9 cellular contexts compared by ENCODE assay signal in the genomic region with DNA sequence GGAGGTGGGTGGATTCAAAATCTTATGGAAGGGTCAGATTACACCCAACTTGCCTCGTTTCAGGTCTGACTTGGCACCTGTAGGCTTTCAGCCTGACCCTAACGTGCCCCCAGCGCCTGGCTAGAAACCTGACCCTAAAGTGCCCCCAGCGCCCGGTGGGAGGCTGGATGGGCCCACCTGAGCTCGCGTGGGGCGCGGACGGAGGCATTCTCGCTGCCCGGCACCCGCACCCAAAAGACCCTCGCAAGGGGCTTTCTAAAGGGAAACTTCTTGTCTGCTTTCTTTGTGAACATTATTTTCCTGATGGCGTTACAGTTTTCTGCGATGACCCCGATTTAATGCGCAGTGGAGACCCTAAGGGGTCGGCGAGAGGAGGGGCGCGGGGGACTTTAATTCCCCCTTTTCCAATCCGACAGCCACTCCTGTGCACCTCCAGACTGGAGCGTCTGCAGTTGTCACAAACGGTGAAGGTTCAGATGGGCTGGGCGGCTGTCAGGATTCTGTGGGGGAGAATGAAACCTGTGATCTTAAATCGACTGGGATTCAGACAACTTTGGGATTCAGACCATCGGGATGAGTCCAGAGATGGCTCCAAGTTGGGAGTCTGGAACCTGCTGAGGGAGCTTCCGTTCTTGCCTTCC. TPM values are rescaled to one million over a fixed set of nuclear protein-coding genes. Genes with fewer than 3 reads are reported as not detected.
A peak's percentile ranks its signal among the peaks of the same experiment; 100 is the strongest.
DNase-seq lines count a peak whose midpoint lies in the region; ATAC-seq, FAIRE-seq and TF ChIP-seq lines count a peak whose summit lies in the region.
"Had no signal": no experiment of that assay in that cellular context is flagged by ENCODE, and none has a peak within 500 bp of the region (broad histone marks: within the 10 kb centered on the region; RNA-seq: fewer than 3 reads in every experiment).

No MANE protein-coding gene starts in this region.

- CTCF ChIA-PET in A549 (lab: Yijun Ruan, JAX), result interaction anchor here (0.6 to 3.7 kb wide), 33 partner anchors 9 to 452 kb away, joined by 3 to 22 read pairs (median 3); no protein-coding TSS in a partner anchor
- CTCF ChIA-PET in activated CD8-positive, alpha-beta T cell treated with anti-CD3 and anti-CD28 coated beads for 36 hours (lab: Charles Lee), result interaction anchor here (0.8 to 2.3 kb wide), 6 partner anchors 15 to 178 kb away, joined by 3 to 10 read pairs (median 4); no protein-coding TSS in a partner anchor

- H3K27ac Mint-ChIP-seq in GM23338 (no peak overlapping the region), memory B cell (peak overlapping the region; percentile 64)
- H3K27ac Mint-ChIP-seq in activated CD8-positive, alpha-beta T cell treated with anti-CD3 and anti-CD28 coated beads for 36 hours, result no peak overlapping the region
- H3K27ac Mint-ChIP-seq: activated T-helper 2 cell treated with anti-CD3 and anti-CD28 coated beads, Interferon-gamma antibody, Interleukin-2, Interleukin-4, amounts not matched to agents 10 μg/mL and 5 μg/mL and 100 μg/mL, durations not matched to agents 14 hours and 24 hours and 36 hours had no signal

- ATAC-seq in A549, result peak in 1 of 2 experiments; percentile 5; a peak in 3 of 6 replicates
- no peak for ATAC-seq in GM23338
- ATAC-seq in activated CD8-positive, alpha-beta T cell treated with anti-CD3 and anti-CD28 coated beads for 36 hours, result no peak
- ATAC-seq in memory B cell (ENCODE audit: low read depth), result no peak
- no peak for ATAC-seq in HG03565 (IDR thresholded peaks at IDR 0.05; ENCODE audit: unreplicated experiment)
- ATAC-seq in GM21423 (IDR thresholded peaks at IDR 0.05; ENCODE audit: unreplicated experiment), result no peak

- H3K36me3 ChIP-seq in GM23338 (ENCODE audit: insufficient read depth), result no peaks in the 10 kb centered on the region

- no peak for TF ChIP-seq POLR2A in A549 (IDR thresholded peaks at IDR 0.05; ENCODE audit: low read length)

- H3K4me1 ChIP-seq in A549 (peaks cover 24% of the 10 kb centered on the region), GM23338 (ENCODE audit: insufficient read depth) (peaks cover 35% of the 10 kb centered on the region)

- 0 out of 2 replicates have a peak, but pooled peaks cover 4% of the 10 kb centered on the region for H3K79me2 ChIP-seq in GM23338 (replicated peaks; ENCODE audit: insufficient read depth)

- peaks cover 76% of the 10 kb centered on the region for H3K27me3 ChIP-seq in GM23338 (ENCODE audit: insufficient read depth)

- WGBS in A549 (ENCODE audit: missing lambda C conversion rate), result 9% methylated on average over 29 of the region's 29 CpGs

- intact Hi-C loops in activated CD8-positive, alpha-beta T cell treated with anti-CD3 and anti-CD28 coated beads for 36 hours (cut with micrococcal nuclease), result no loop called here

- POLR2A ChIA-PET in A549 (lab: Yijun Ruan, JAX), result interaction anchor here (0.6 to 1.5 kb wide), 3 partner anchors 19 to 149 kb away, joined by 3 to 4 read pairs (median 3); no protein-coding TSS in a partner anchor
- POLR2A ChIA-PET in activated CD8-positive, alpha-beta T cell treated with anti-CD3 and anti-CD28 coated beads for 36 hours (lab: Charles Lee), result no interaction called here

- H4K20me1 ChIP-seq in GM23338 (replicated peaks; ENCODE audit: insufficient read depth), result peaks cover 18% of the 10 kb centered on the region; the same call in 1 of the 2 replicates

- TF ChIP-seq RAD21 in A549 (conservative IDR thresholded peaks at IDR 0.05 in 1 of 2, IDR thresholded peaks at IDR 0.05 in 1 of 2), result no peak

- peaks cover 58% of the 10 kb centered on the region for H3K27me3 Mint-ChIP-seq in GM23338 (ENCODE audit: insufficient read depth, low read depth, poor library complexity)
- H3K27me3 Mint-ChIP-seq in activated CD8-positive, alpha-beta T cell treated with anti-CD3 and anti-CD28 coated beads for 36 hours, result peaks cover 59% of the 10 kb centered on the region
- H3K27me3 Mint-ChIP-seq in memory B cell, result peaks cover 14% of the 10 kb centered on the region

- TF ChIP-seq EP300 in A549 (IDR thresholded peaks at IDR 0.05), result no peak

- peak overlapping the region; percentile 89 for H3K4me2 ChIP-seq in A549
- H3K4me2 ChIP-seq in GM23338, result peak overlapping the region; percentile 99

- H3K36me3 Mint-ChIP-seq in GM23338 (ENCODE audit: low read depth) (peaks cover 4% of the 10 kb centered on the region; the same call in 2 of the 3 replicates), memory B cell (no peaks in the 10 kb centered on the region)
- H3K36me3 Mint-ChIP-seq in activated CD8-positive, alpha-beta T cell treated with anti-CD3 and anti-CD28 coated beads for 36 hours (ENCODE audit: low read depth), result no peaks in the 10 kb centered on the region

- no peaks in the 10 kb centered on the region for H3K9me3 ChIP-seq in A549

- H3K27ac ChIP-seq in A549 (peak overlapping the region; percentile 68 to 87; a peak in 5 of 6 replicates), GM23338 (ENCODE audit: low read depth) (no peak overlapping the region)

- H3F3A ChIP-seq in GM23338 (replicated peaks; ENCODE audit: low read depth), result peaks cover 24% of the 10 kb centered on the region

- peak overlapping the region; percentile 47 for H3K4me3 ChIP-seq in A549
- peak overlapping the region; percentile 78 for H3K4me3 ChIP-seq in GM23338

- H2AFZ ChIP-seq in GM23338, result peak overlapping the region; percentile 93

- peak overlapping the region; percentile 83 for H3K4me3 Mint-ChIP-seq in GM23338
- peak overlapping the region; percentile 43 for H3K4me3 Mint-ChIP-seq in activated CD8-positive, alpha-beta T cell treated with anti-CD3 and anti-CD28 coated beads for 36 hours
- peak overlapping the region; percentile 76 for H3K4me3 Mint-ChIP-seq in memory B cell

- peaks cover 26% of the 10 kb centered on the region for H3K4me1 Mint-ChIP-seq in GM23338
- peaks cover 24% of the 10 kb centered on the region for H3K4me1 Mint-ChIP-seq in activated CD8-positive, alpha-beta T cell treated with anti-CD3 and anti-CD28 coated beads for 36 hours (ENCODE audit: low read depth)
- H3K4me1 Mint-ChIP-seq in memory B cell, result peaks cover 30% of the 10 kb centered on the region

- no peak for DNase-seq in A549 (ENCODE audit: low read depth in 1 of 2, low spot score in 1 of 2)
- peak; percentile 32 for DNase-seq in GM23338 (ENCODE audit: low spot score)
- no peak for DNase-seq in activated CD8-positive, alpha-beta T cell treated with anti-CD3 and anti-CD28 coated beads for 36 hours
- no peak for DNase-seq in memory B cell (ENCODE audit: low spot score in 2 of 2)
- DNase-seq in NCI-H1105 (lab: John Stamatoyannopoulos, UW), result no peak
- no peak for DNase-seq in stimulated activated naive CD4-positive, alpha-beta T cell (lab: John Stamatoyannopoulos, UW)

- H3K9me3 Mint-ChIP-seq in GM23338 (no peaks in the 10 kb centered on the region; the same call in none of the 3 replicates), memory B cell (no peaks in the 10 kb centered on the region)
- no peaks in the 10 kb centered on the region for H3K9me3 Mint-ChIP-seq in activated CD8-positive, alpha-beta T cell treated with anti-CD3 and anti-CD28 coated beads for 36 hours
- H3K9me3 Mint-ChIP-seq: activated T-helper 2 cell treated with anti-CD3 and anti-CD28 coated beads, Interferon-gamma antibody, Interleukin-2, Interleukin-4, amounts not matched to agents 10 μg/mL and 5 μg/mL and 100 μg/mL, durations not matched to agents 14 hours and 24 hours and 36 hours had no signal

- H3K9me2 ChIP-seq in GM23338 (ENCODE audit: insufficient read depth), result no peaks in the 10 kb centered on the region

- TF ChIP-seq CTCF in A549 (IDR thresholded peaks at IDR 0.05), result no peak
- no peak for TF ChIP-seq CTCF in GM23338 (conservative IDR thresholded peaks at IDR 0.05; ENCODE audit: low read depth in 2 of 2)
- TF ChIP-seq CTCF in activated CD8-positive, alpha-beta T cell treated with anti-CD3 and anti-CD28 coated beads for 36 hours (IDR thresholded peaks at IDR 0.05), result no peak

- no peak for FAIRE-seq in A549 (lab: Jason Lieb, UNC)

TF ChIP-seq in A549, 52 proteins besides CTCF, POLR2A, EP300 and RAD21 (continues in another document):
- no peak for TF ChIP-seq ELK1 (IDR thresholded peaks at IDR 0.05; ENCODE audit: low read depth, low read length)

TF ChIP-seq in GM23338, 12 proteins besides CTCF, POLR2A, EP300 and RAD21:
- TF ChIP-seq NANOG (IDR thresholded peaks at IDR 0.05; ENCODE audit: borderline replicate concordance), result no peak
- peak; percentile 61 for TF ChIP-seq EZH2 (IDR thresholded peaks at IDR 0.05; ENCODE audit: low read depth, unreplicated experiment)

RNA-seq across cellular contexts. Expression of gene HRK, which starts 0.7 kb away (rescaled TPM):
- polyA plus RNA-seq in A549 (2011; rRNA removed) (0.34 and 0.40 TPM in 2 replicates), A549 (2017; fragmentation: RNase III; extraction: RNeasy Plus Mini Kit Qiagen cat#74134 plus additional on column Dnase treatment) (0.13 to 0.14 TPM (median 0.13 TPM) in 3 replicates), GM23338 (2016; fragmentation: Nextera tagmentation; extraction: Ambion mirVana) (1.7 and 1.9 TPM in 2 replicates)
- 0.09 and 0.12 TPM in 2 replicates for polyA plus RNA-seq in A549 (2012; cell fraction: cytosol; rRNA removed)
- 0.08 and 0.17 TPM in 2 replicates for polyA plus RNA-seq in A549 (2012; cell fraction: nucleus; rRNA removed)
- polyA minus RNA-seq in A549 (2011; rRNA and poly(A)+ RNA removed), result 0.17 and 0.39 TPM in 2 replicates
- 1.0 and 1.9 TPM in 2 replicates for total RNA-seq in GM23338 (2014; rRNA removed; shearing (Covaris generic))
- not detected for total RNA-seq in activated CD8-positive, alpha-beta T cell treated with anti-CD3 and anti-CD28 coated beads for 36 hours
- total RNA-seq: activated T-helper 2 cell treated with anti-CD3 and anti-CD28 coated beads, Interferon-gamma antibody, Interleukin-2, Interleukin-4, amounts not matched to agents 10 μg/mL and 5 μg/mL and 100 μg/mL, durations not matched to agents 14 hours and 24 hours and 36 hours had no signal

RNA-seq across cellular contexts. Expression of gene FBXW8, which starts 28.8 kb away (rescaled TPM):
- polyA plus RNA-seq in A549 (2011; rRNA removed) (15.7 and 16.8 TPM in 2 replicates), A549 (2017; fragmentation: RNase III; extraction: RNeasy Plus Mini Kit Qiagen cat#74134 plus additional on column Dnase treatment) (8.3 to 11.0 TPM (median 9.8 TPM) in 3 replicates), GM23338 (2016; fragmentation: Nextera tagmentation; extraction: Ambion mirVana) (4.6 and 4.7 TPM in 2 replicates)
- polyA plus RNA-seq in A549 (2012; cell fraction: cytosol; rRNA removed), result 7.5 and 10.0 TPM in 2 replicates
- polyA plus RNA-seq in A549 (2012; cell fraction: nucleus; rRNA removed), result 13.0 and 15.3 TPM in 2 replicates
- polyA minus RNA-seq in A549 (2011; rRNA and poly(A)+ RNA removed), result 36.3 and 37.7 TPM in 2 replicates
- total RNA-seq in GM23338 (2014; rRNA removed; shearing (Covaris generic)), result 12.9 and 13.9 TPM in 2 replicates
- 1 to 10 TPM; 7.0 to 8.5 TPM for total RNA-seq in activated CD8-positive, alpha-beta T cell treated with anti-CD3 and anti-CD28 coated beads for 36 hours
